1 cellular context compared by ENCODE assay signal in genomic region chr2:169670215-169670651, GRCh38.
TF ChIP-seq lines count a peak whose summit lies in the region.

No MANE protein-coding gene starts in this region.

TF ChIP-seq in K562, 482 proteins besides CTCF, POLR2A, EP300 and RAD21 (continued from another document and continues in another):
- TF ChIP-seq MBD1 (CRISPR knock-in tag; IDR thresholded peaks at IDR 0.05) (no peak), EHMT2 (IDR thresholded peaks at IDR 0.05) (0 out of 2 replicates have a peak, but pooled peaks have one; percentile 58), TEAD4 (IDR thresholded peaks at IDR 0.05; ENCODE audit: low read length) (peak; percentile 74), TEAD4 (CRISPR knock-in tag; IDR thresholded peaks at IDR 0.05; ENCODE audit: borderline replicate concordance) (no peak), HDAC2 (IDR thresholded peaks at IDR 0.05) (peak; percentile 29; the same call in 1 of the 2 replicates), ZBTB49 (CRISPR knock-in tag; IDR thresholded peaks at IDR 0.05; ENCODE audit: borderline replicate concordance) (no peak), FOXJ2 (tag; IDR thresholded peaks at IDR 0.05) (0 out of 2 replicates have a peak, but pooled peaks have one; percentile 45), ZNF639 (CRISPR knock-in tag; conservative IDR thresholded peaks at IDR 0.05 in 1 of 2, IDR thresholded peaks at IDR 0.05 in 1 of 2) (no peak; a peak in 1 of 4 replicates), NEUROD1 (IDR thresholded peaks at IDR 0.05; ENCODE audit: borderline replicate concordance, low read depth, low read length, partially characterized antibody) (peak; percentile 53), JUN (IDR thresholded peaks at IDR 0.05; ENCODE audit: borderline replicate concordance, low read depth, low read length) (peak; percentile 97), JUN (CRISPR knock-in tag; IDR thresholded peaks at IDR 0.05; ENCODE audit: borderline replicate concordance) (no peak), HES1 (IDR thresholded peaks at IDR 0.05; ENCODE audit: low read depth) (no peak), CC2D1A (IDR thresholded peaks at IDR 0.05) (no peak), EGR1 (conservative IDR thresholded peaks at IDR 0.05) (peak; percentile 87), HMBOX1 (IDR thresholded peaks at IDR 0.05) (peak; percentile 96), SMARCE1 (IDR thresholded peaks at IDR 0.05) (peak; percentile 97), LCOR (CRISPR knock-in tag; IDR thresholded peaks at IDR 0.05) (peak; percentile 74; the same call in 1 of the 2 replicates), CBFA2T2 (conservative IDR thresholded peaks at IDR 0.05) (peak; percentile 30; the same call in 1 of the 2 replicates), JUNB (CRISPR knock-in tag; conservative IDR thresholded peaks at IDR 0.05) (0 out of 2 replicates have a peak, but pooled peaks have one; percentile 55), ZNF785 (CRISPR knock-in tag; IDR thresholded peaks at IDR 0.05) (no peak), EP400 (IDR thresholded peaks at IDR 0.05) (peak; percentile 28; the same call in 1 of the 2 replicates), NFIC (IDR thresholded peaks at IDR 0.05) (peak; percentile 84), TAF9B (IDR thresholded peaks at IDR 0.05; ENCODE audit: partially characterized antibody) (peak; percentile 39), VEZF1 (CRISPR knock-in tag; IDR thresholded peaks at IDR 0.05) (peak; percentile 34; the same call in 1 of the 2 replicates), CTBP1 (IDR thresholded peaks at IDR 0.05; ENCODE audit: borderline replicate concordance) (peak; percentile 48; the same call in 1 of the 2 replicates), JUND (IDR thresholded peaks at IDR 0.05; ENCODE audit: borderline replicate concordance, low read depth, low read length) (peak; percentile 99), JUND (tag; IDR thresholded peaks at IDR 0.05; ENCODE audit: borderline replicate concordance, low read depth, low read length) (peak; percentile 98), GTF3C2 (IDR thresholded peaks at IDR 0.05; ENCODE audit: borderline replicate concordance, extremely low read depth, insufficient read length) (no peak), ZNF77 (CRISPR knock-in tag; IDR thresholded peaks at IDR 0.05) (no peak), DACH1 (IDR thresholded peaks at IDR 0.05; ENCODE audit: partially characterized antibody) (peak; percentile 60), ZNF318 (IDR thresholded peaks at IDR 0.05; ENCODE audit: borderline replicate concordance in 1 of 2, low read depth in 1 of 2) (peak in 1 of 2 experiments; percentile 65; a peak in 1 of 4 replicates), SIX5 (IDR thresholded peaks at IDR 0.05; ENCODE audit: borderline replicate concordance in 1 of 2, insufficient read depth in 1 of 2, low read depth in 1 of 2, low read length in 2 of 2) (no peak), CBFA2T3 (IDR thresholded peaks at IDR 0.05) (peak; percentile 69), GATAD2B (IDR thresholded peaks at IDR 0.05; ENCODE audit: borderline replicate concordance) (peak; percentile 34; the same call in 1 of the 2 replicates), ERF (CRISPR knock-in tag; IDR thresholded peaks at IDR 0.05) (no peak), MYNN (IDR thresholded peaks at IDR 0.05) (peak; percentile 96), MYNN (CRISPR knock-in tag; IDR thresholded peaks at IDR 0.05) (no peak), ATF7 (IDR thresholded peaks at IDR 0.05) (peak; percentile 73; the same call in 1 of the 2 replicates), HDAC3 (IDR thresholded peaks at IDR 0.05; ENCODE audit: borderline replicate concordance, partially characterized antibody) (peak; percentile 54), BHLHE40 (IDR thresholded peaks at IDR 0.05; ENCODE audit: low read length) (peak; percentile 22; the same call in 1 of the 2 replicates)
